Comparison of ENCODE assay signal across 19 cellular contexts in the genomic region with DNA sequence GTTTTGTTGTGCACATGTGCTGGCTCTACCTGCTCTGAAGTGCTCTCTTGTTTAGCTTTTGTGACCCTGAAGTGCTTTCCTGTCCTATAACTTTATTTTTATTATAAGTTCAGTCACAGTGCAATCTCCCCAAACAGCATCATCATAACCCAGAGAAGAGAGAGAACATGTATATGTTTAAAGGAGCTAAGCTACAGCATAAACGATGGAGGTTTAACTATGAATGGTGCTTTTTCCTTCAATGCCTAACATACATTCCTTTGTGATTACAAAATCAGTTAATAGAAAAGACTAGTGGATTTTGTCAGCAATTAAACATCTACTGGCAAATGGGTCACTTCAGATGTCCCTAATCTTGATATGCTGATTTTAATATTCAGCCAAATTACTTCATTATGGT.
"Had no signal": no experiment of that assay in that cellular context is flagged by ENCODE, and none has a peak within 500 bp of the region (broad histone marks: within the 10 kb centered on the region; RNA-seq: fewer than 3 reads in every experiment).

No MANE protein-coding gene starts in this region.

- FAIRE-seq: endometrium had no signal

- H3K27me3 ChIP-seq: left lung, ovary, upper lobe of left lung had no signal

- H3K4me3 ChIP-seq: left lung, lung, ovary, prostate gland, upper lobe of left lung had no signal

- ATAC-seq: activated T-cell treated with anti-CD3 and anti-CD28 coated beads, Interleukin-2, amount 50 U/mL, for 72 hours; left lung; natural killer cell; right cardiac atrium had no signal

- DNase-seq: activated CD4-positive, alpha-beta memory T cell treated with anti-CD3 and anti-CD28 coated beads for 36 hours; activated CD4-positive, alpha-beta T cell treated with anti-CD3 and anti-CD28 coated beads for 48 hours; activated effector memory CD4-positive, alpha-beta T cell treated with Interleukin-2 at 50 U/mL for 16 hours; activated naive CD4-positive, alpha-beta T cell treated with anti-CD3 and anti-CD28 coated beads for 36 hours; activated naive CD8-positive, alpha-beta T cell treated with anti-CD3 and anti-CD28 coated beads, Interleukin-2, amount 10 ng/mL, durations not matched to agents 7 days and 5 days; activated T-cell treated with anti-CD3 and anti-CD28 coated beads, Interleukin-2, amount 50 U/mL, for 72 hours; caudate nucleus; effector CD4-positive, alpha-beta T cell; left lung; natural killer cell; ovary; right cardiac atrium; stimulated activated CD4-positive, alpha-beta T cell treated with anti-CD3 and anti-CD28 coated beads, Interleukin-4, amount 100 ng/mL, for 24 hours; stimulated activated naive CD4-positive, alpha-beta T cell treated with Interleukin-2 at 50 U/mL for 16 hours; T-helper 9 cell had no signal

- H3K27ac ChIP-seq: left lung, ovary, prostate gland, upper lobe of left lung had no signal

- H3K9me3 ChIP-seq: left lung, prostate gland, upper lobe of left lung had no signal

- H3K36me3 ChIP-seq: ovary, prostate gland had no signal

- H3K4me1 ChIP-seq: left lung, prostate gland had no signal
